Comparison of ENCODE assay signal across 8 cellular contexts in genomic region chr19:29943615-29944014, GRCh38. TPM values are rescaled to one million over a fixed set of nuclear protein-coding genes. Genes with fewer than 3 reads are reported as not detected.
DNase-seq lines count a peak whose midpoint lies in the region; ATAC-seq and TF ChIP-seq lines count a peak whose summit lies in the region.

No MANE protein-coding gene starts in this region.

- H2AFZ ChIP-seq in OCI-LY1 (ENCODE audit: low read length) = no peak overlapping the region
- H2AFZ ChIP-seq in osteoblast (ENCODE audit: low read length) = no peak overlapping the region

- DNase-seq in osteoblast (ENCODE audit: insufficient read length, low spot score, missing footprints) = no peak
- no peak for DNase-seq in SHP77 treated with DMSO at 0.1 percent for 48 hours (lab: John Stamatoyannopoulos, UW)
- DNase-seq in CD14-positive monocyte (ENCODE audit: low spot score) = no peak
- DNase-seq in dedifferentiated amniotic fluid mesenchymal stem cell (ENCODE audit: extremely low spot score) = no peak

- H3K27ac Mint-ChIP-seq in CD14-positive monocyte = no peak overlapping the region

- intact Hi-C loops in CD14-positive monocyte (cut with micrococcal nuclease) = loop anchor here (2.0 to 10.0 kb wide), 4 partner anchors 99 to 339 kb away; partner anchors contain the start of genes POP4 (in 2 of the 2) and CCNE1 (in 1 of the 2)

- TF ChIP-seq CTCF in OCI-LY1 (IDR thresholded peaks at IDR 0.05; ENCODE audit: low read length) (no peak), osteoblast (IDR thresholded peaks at IDR 0.05; ENCODE audit: extremely low read depth, low read depth, low read length) (no peak), CD14-positive monocyte (IDR thresholded peaks at IDR 0.05) (no peak)

- H3K27me3 ChIP-seq in OCI-LY1 (ENCODE audit: insufficient read depth, low read length) (no peaks in the 10 kb centered on the region), duodenal mucosa (ENCODE audit: control insufficient read depth in 1 of 2, insufficient read depth in 2 of 2, low read length in 2 of 2) (no peaks in the 10 kb centered on the region), osteoblast (ENCODE audit: insufficient read depth, low read length) (no peaks in the 10 kb centered on the region)

- H3K9ac ChIP-seq in ES-I3 (ENCODE audit: low read depth, low read length) (peak overlapping the region; percentile 93), OCI-LY1 (ENCODE audit: low read length) (peak overlapping the region; percentile 92), duodenal mucosa (ENCODE audit: low read depth in 1 of 2, low read length in 2 of 2) (peak overlapping the region in 1 of 2 donors; percentile 77)

- H3K4me2 ChIP-seq in OCI-LY1 (ENCODE audit: low read length) (peak overlapping the region; percentile 90), osteoblast (ENCODE audit: insufficient read depth, low read length) (peak overlapping the region; percentile 92)

- H3K27me3 Mint-ChIP-seq in CD14-positive monocyte (ENCODE audit: low read depth in 3 of 3) = peaks cover 1 to 8% (median 8%) of the 10 kb centered on the region in 3 donors

- peaks cover 1% of the 10 kb centered on the region in 2 donors for H3K36me3 Mint-ChIP-seq in CD14-positive monocyte

- no peaks in the 10 kb centered on the region; the same call in none of the 2 replicates for H3K4me1 ChIP-seq in ES-I3 (ENCODE audit: insufficient read depth, low read length)
- peaks cover 38% of the 10 kb centered on the region for H3K4me1 ChIP-seq in OCI-LY1 (ENCODE audit: insufficient read depth, low read length, severe bottlenecking)
- peaks cover 18 to 23% of the 10 kb centered on the region in 2 donors for H3K4me1 ChIP-seq in duodenal mucosa (ENCODE audit: control insufficient read depth in 1 of 2, insufficient read depth in 2 of 2, low read length in 2 of 2)
- H3K4me1 ChIP-seq in osteoblast (ENCODE audit: insufficient read depth, low read length) = peaks cover 36% of the 10 kb centered on the region

- no peaks in the 10 kb centered on the region for H3K9me3 ChIP-seq in ES-I3 (ENCODE audit: control insufficient read depth, insufficient read depth, low read length)
- H3K9me3 ChIP-seq in OCI-LY1 (ENCODE audit: low read length) = 0 out of 2 replicates have a peak, but pooled peaks cover 4% of the 10 kb centered on the region
- no peaks in the 10 kb centered on the region for H3K9me3 ChIP-seq in duodenal mucosa (ENCODE audit: control insufficient read depth in 1 of 2, low read length in 2 of 2)
- no peaks in the 10 kb centered on the region for H3K9me3 ChIP-seq in osteoblast (ENCODE audit: low read depth, low read length)

- H3K4me1 Mint-ChIP-seq in CD14-positive monocyte = peaks cover 35% of the 10 kb centered on the region

- no peaks in the 10 kb centered on the region for H4K20me1 ChIP-seq in OCI-LY1 (ENCODE audit: insufficient read depth, low read length)
- H4K20me1 ChIP-seq in osteoblast (ENCODE audit: insufficient read depth, low read length) = peaks cover 32% of the 10 kb centered on the region

- H3K27ac ChIP-seq in OCI-LY1 (ENCODE audit: low read depth, low read length, poor library complexity, severe bottlenecking) (peak overlapping the region; percentile 52), duodenal mucosa (ENCODE audit: low read depth, low read length) (no peak overlapping the region), osteoblast (ENCODE audit: low read depth, low read length) (no peak overlapping the region)

- no peak for ATAC-seq in HG03469 (IDR thresholded peaks at IDR 0.05; ENCODE audit: unreplicated experiment)

- H3K36me3 ChIP-seq in ES-I3 (ENCODE audit: insufficient read depth, low read length) (no peaks in the 10 kb centered on the region), OCI-LY1 (ENCODE audit: insufficient read depth, low read length) (peaks cover 4% of the 10 kb centered on the region; the same call in 1 of the 2 replicates), duodenal mucosa (ENCODE audit: control insufficient read depth in 1 of 2, insufficient read depth in 2 of 2, low read length in 2 of 2) (no peaks in the 10 kb centered on the region), osteoblast (ENCODE audit: insufficient read depth, low read length) (no peaks in the 10 kb centered on the region)

- peaks cover 58% of the 10 kb centered on the region for H3K79me2 ChIP-seq in OCI-LY1 (ENCODE audit: insufficient read depth, low read length)
- peaks cover 61% of the 10 kb centered on the region for H3K79me2 ChIP-seq in osteoblast (ENCODE audit: insufficient read depth, low read length)

- no peaks in the 10 kb centered on the region for H3F3A ChIP-seq in OCI-LY1 (ENCODE audit: insufficient read depth, low read length)

- H3K4me3 Mint-ChIP-seq in CD14-positive monocyte = no peak overlapping the region

- peak overlapping the region; percentile 91 for H3K4me3 ChIP-seq in OCI-LY1 (ENCODE audit: low read depth, low read length, poor library complexity, severe bottlenecking)
- H3K4me3 ChIP-seq in duodenal mucosa (ENCODE audit: low read depth in 1 of 2, low read length in 2 of 2) = peak overlapping the region; percentile 88 to 93
- H3K4me3 ChIP-seq in osteoblast (ENCODE audit: insufficient read depth, low read length) = peak overlapping the region; percentile 97

- peaks cover 0 to 3% (median 0%) of the 10 kb centered on the region in 7 donors for H3K9me3 Mint-ChIP-seq in CD14-positive monocyte

- no peaks in the 10 kb centered on the region for H3K9me2 ChIP-seq in OCI-LY1 (ENCODE audit: low read depth, low read length)

RNA-seq across cellular contexts. Expression of gene URI1, which starts 1.6 kb away (rescaled TPM):
- 72.8 and 86.1 TPM in 2 replicates for total RNA-seq in osteoblast
- 1 to 10 TPM; 5.3 to 9.7 TPM for polyA plus RNA-seq in CD14-positive monocyte
